In genomic region chr2:163554864-163555263, GRCh38 we compare ENCODE assay signal across 17 cellular contexts.
DNase-seq lines count a peak whose midpoint lies in the region; FAIRE-seq and TF ChIP-seq lines count a peak whose summit lies in the region.
"Had no signal": no experiment of that assay in that cellular context is flagged by ENCODE, and none has a peak within 500 bp of the region (broad histone marks: within the 10 kb centered on the region; RNA-seq: fewer than 3 reads in every experiment).

No MANE protein-coding gene starts in this region.

- no peak for FAIRE-seq in astrocyte (lab: Jason Lieb, UNC)

- CTCF ChIA-PET in Calu3 (lab: Charles Lee): interaction anchor here (1.0 kb wide), 1 partner anchor 519 kb away, joined by 3 read pairs; no protein-coding TSS in a partner anchor

- no TSS peak for BruUV-seq in Calu3 (replicated peaks; lab: Mats Ljungman, UMichigan)

- H3K36me3 Mint-ChIP-seq in astrocyte (ENCODE audit: low read depth, unreplicated experiment) (no peaks in the 10 kb centered on the region), Calu3 (ENCODE audit: insufficient read depth, unreplicated experiment) (no peaks in the 10 kb centered on the region)

- peaks cover 38% of the 10 kb centered on the region for H3K4me1 Mint-ChIP-seq in astrocyte (ENCODE audit: low read depth, unreplicated experiment)
- no peaks in the 10 kb centered on the region for H3K4me1 Mint-ChIP-seq in Calu3 (ENCODE audit: low read depth, unreplicated experiment)

- H3F3A ChIP-seq in GM23248 (ENCODE audit: insufficient read depth): peaks cover 12% of the 10 kb centered on the region; the same call in 1 of the 2 replicates

- TF ChIP-seq CTCF in astrocyte (IDR thresholded peaks at IDR 0.05; ENCODE audit: insufficient read depth, low read depth, low read length) (no peak), Calu3 (IDR thresholded peaks at IDR 0.05; ENCODE audit: unreplicated experiment) (no peak)

- no peak overlapping the region for H3K4me2 ChIP-seq in GM23248 (ENCODE audit: unreplicated experiment)
- H3K4me2 ChIP-seq in astrocyte (ENCODE audit: low read length): no peak overlapping the region

- H3K4me1 ChIP-seq in GM23248 (ENCODE audit: insufficient read depth) (peaks cover 13% of the 10 kb centered on the region), astrocyte (ENCODE audit: insufficient read depth, low read length) (no peaks in the 10 kb centered on the region)

- WGBS in GM23248 (ENCODE audit: low coverage in 1 of 2, low lambda C conversion rate in 2 of 2, missing lambda C conversion rate in 2 of 2), 2 experiments: 82 to 94% methylated on average over 3 of the region's 3 CpGs

- H3K27me3 Mint-ChIP-seq in astrocyte (ENCODE audit: low read depth, unreplicated experiment) (no peaks in the 10 kb centered on the region), Calu3 (ENCODE audit: unreplicated experiment) (no peaks in the 10 kb centered on the region)

- no peaks in the 10 kb centered on the region for H3K79me2 ChIP-seq in GM23248 (ENCODE audit: insufficient read depth)
- no peaks in the 10 kb centered on the region for H3K79me2 ChIP-seq in astrocyte (ENCODE audit: insufficient read depth, low read length)

- in situ Hi-C loops in GM23248 (cut with MboI): no loop called here

- H3K4me3 Mint-ChIP-seq in astrocyte (ENCODE audit: unreplicated experiment): no peak overlapping the region
- no peak overlapping the region for H3K4me3 Mint-ChIP-seq in Calu3 (ENCODE audit: low read depth, unreplicated experiment)
- H3K4me3 Mint-ChIP-seq: H9 had no signal

- intact Hi-C loops in Calu3 (cut with micrococcal nuclease; ENCODE audit: unreplicated experiment): no loop called here

- H3K36me3 ChIP-seq in GM23248 (ENCODE audit: low read depth) (no peaks in the 10 kb centered on the region), astrocyte (ENCODE audit: insufficient read depth, low read length) (no peaks in the 10 kb centered on the region)

- H3K27ac ChIP-seq in GM23248: no peak overlapping the region
- H3K27ac ChIP-seq in astrocyte (ENCODE audit: low read depth, low read length): no peak overlapping the region
- H3K27ac ChIP-seq: HL-60 had no signal

- DNase-seq in AG20443 (ENCODE audit: low spot score) (peak; percentile 11), GM23248 (peak; percentile 42), astrocyte (ENCODE audit: low read depth) (peak; percentile 53), glomerular visceral epithelial cell (ENCODE audit: extremely low spot score) (peak; percentile 29), Calu3 (no peak), GM19240 (ENCODE audit: insufficient read length, low spot score) (no peak), pons (ENCODE audit: low spot score) (no peak)
- DNase-seq in activated CD4-positive, alpha-beta T cell treated with anti-CD3 and anti-CD28 coated beads, Interleukin-2, amount 50 U/mL, for 1 hour: no peak
- DNase-seq: C1 segment of cervical spinal cord, H9, NCI-H1417 treated with DMSO at 0.1 percent for 48 hours, NCI-H2029, NCI-H2171, NCI-H510A, NCI-H774, PC-3 had no signal

- H2AFZ ChIP-seq in GM23248 (no peak overlapping the region), astrocyte (ENCODE audit: low read depth, low read length) (no peak overlapping the region)

- H3K4me3 ChIP-seq in GM23248: no peak overlapping the region
- no peak overlapping the region for H3K4me3 ChIP-seq in astrocyte (ENCODE audit: insufficient read depth, low read depth, low read length)

- no peaks in the 10 kb centered on the region; the same call in 1 of the 2 replicates for H3K9me2 ChIP-seq in GM23248 (ENCODE audit: insufficient read depth)

- no peaks in the 10 kb centered on the region for H4K20me1 ChIP-seq in GM23248 (ENCODE audit: insufficient read depth)
- no peaks in the 10 kb centered on the region for H4K20me1 ChIP-seq in astrocyte (ENCODE audit: insufficient read depth, low read length)

- H3K9me3 ChIP-seq in GM23248 (ENCODE audit: low read depth) (no peaks in the 10 kb centered on the region), astrocyte (ENCODE audit: insufficient read depth, low read depth, low read length) (no peaks in the 10 kb centered on the region)

- H3K27ac Mint-ChIP-seq in astrocyte (ENCODE audit: unreplicated experiment) (peak overlapping the region; percentile 83), Calu3 (ENCODE audit: unreplicated experiment) (no peak overlapping the region)
- H3K27ac Mint-ChIP-seq: H9 had no signal

- H3K9ac ChIP-seq in GM23248 (no peak overlapping the region), astrocyte (ENCODE audit: low read length) (no peak overlapping the region)

- no peaks in the 10 kb centered on the region for H3K9me3 Mint-ChIP-seq in astrocyte (ENCODE audit: unreplicated experiment)
- no peaks in the 10 kb centered on the region for H3K9me3 Mint-ChIP-seq in Calu3 (ENCODE audit: low read depth, unreplicated experiment)
- H3K9me3 Mint-ChIP-seq: H9 had no signal

- H3K27me3 ChIP-seq in GM23248 (replicated peaks; ENCODE audit: insufficient read depth): no peaks in the 10 kb centered on the region
- no peaks in the 10 kb centered on the region for H3K27me3 ChIP-seq in astrocyte (ENCODE audit: insufficient read depth, low read length)

Comparison
In these comparisons a context has a peak if more than half of its experiments do, and no peak if none do; other contexts are left out.
1. DNase-seq: peak in AG20443 (single experiment), GM23248 (single experiment), astrocyte (single experiment) and glomerular visceral epithelial cell (single experiment); none in Calu3 (single experiment), GM19240 (single experiment), activated CD4-positive, alpha-beta T cell treated with anti-CD3 and anti-CD28 coated beads, Interleukin-2, amount 50 U/mL, for 1 hour (single experiment) and pons (single experiment).